In the genomic region with DNA sequence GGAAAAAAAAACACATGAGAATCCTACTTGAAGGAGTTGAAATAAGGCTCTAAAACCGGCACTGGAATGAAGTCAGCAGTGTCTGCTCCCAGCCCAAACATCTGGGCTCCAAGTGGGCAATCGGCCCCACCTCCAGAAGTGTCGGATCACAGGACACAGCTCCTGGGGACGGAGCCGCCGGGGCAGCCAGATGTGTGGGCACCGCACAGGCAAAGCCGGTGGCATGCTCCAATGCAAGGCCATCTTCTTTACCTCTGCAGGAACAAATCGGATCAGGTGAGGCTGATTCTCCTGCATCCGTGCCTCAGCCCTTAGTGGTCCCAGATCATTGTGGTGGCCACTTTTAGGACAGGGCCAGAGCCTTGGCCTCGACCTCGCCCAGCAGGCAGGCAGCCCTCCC, we compare ENCODE assay signal across 24 cellular contexts.
"Had no signal": no experiment of that assay in that cellular context is flagged by ENCODE, and none has a peak within 500 bp of the region (broad histone marks: within the 10 kb centered on the region; RNA-seq: fewer than 3 reads in every experiment).

No MANE protein-coding gene starts in this region.

- DNase-seq: heart right ventricle; hippocampal formation; kidney glomerular epithelial cell; left cardiac atrium; lower lobe of right lung; mammary epithelial cell; mesenchymal stem cell; naive thymus-derived CD8-positive, alpha-beta T cell; occipital lobe; ovary; right lobe of liver; stimulated activated CD4-positive, alpha-beta T cell treated with anti-CD3 and anti-CD28 coated beads, Interleukin-2, amount 100 ng/mL, for 24 hours; stimulated activated CD4-positive, alpha-beta T cell treated with anti-CD3 and anti-CD28 coated beads, Interleukin-4, amount 100 ng/mL, for 1 hour; stimulated activated naive B cell treated with anti-CD40 and anti-IgM and Interleukin-4, amounts not matched to agents 10 μg/mL and 1 μg/mL and 100 μg/mL, for 72 hours; stimulated activated naive CD8-positive, alpha-beta T cell treated with anti-CD3 and anti-CD28 coated beads, Interleukin-15, Interleukin-2, amounts not matched to agents 100 U/mL and 50 U/mL, for 24 hours; stomach; testis had no signal

- ATAC-seq: heart right ventricle; left cardiac atrium; left lobe of liver; lower lobe of right lung; naive thymus-derived CD8-positive, alpha-beta T cell; right lobe of liver; stimulated activated naive B cell treated with anti-CD40 and anti-IgM and Interleukin-4, amounts not matched to agents 10 μg/mL and 1 μg/mL and 100 μg/mL, for 72 hours; stimulated activated naive CD8-positive, alpha-beta T cell treated with anti-CD3 and anti-CD28 coated beads, Interleukin-15, Interleukin-2, amounts not matched to agents 100 U/mL and 50 U/mL, for 24 hours had no signal

- H3K4me3 ChIP-seq: heart right ventricle, lower lobe of right lung, ovary, right atrium auricular region, right lobe of liver, smooth muscle cell, stomach, testis, tibial nerve, upper lobe of left lung, vagina had no signal

- H3K4me2 ChIP-seq: smooth muscle cell had no signal

- H3K4me1 ChIP-seq: right lobe of liver, vagina had no signal

- H3K27me3 ChIP-seq: ovary, right atrium auricular region, right lobe of liver, testis, upper lobe of left lung, vagina had no signal

- H3K9me3 ChIP-seq: heart right ventricle, lower lobe of right lung, neutrophil, ovary, right atrium auricular region, right lobe of liver, stomach, testis, tibial nerve, upper lobe of left lung, vagina had no signal

- H3K27ac ChIP-seq: heart right ventricle, lower lobe of right lung, neutrophil, ovary, right atrium auricular region, right lobe of liver, stomach, testis, upper lobe of left lung, vagina had no signal

- H3K36me3 ChIP-seq: heart right ventricle, lower lobe of right lung, neutrophil, ovary, right atrium auricular region, right lobe of liver, stomach, tibial nerve, upper lobe of left lung, vagina had no signal
